12 cellular contexts compared by ENCODE assay signal in genomic region chr1:15406911-15407559, GRCh38. TPM values are rescaled to one million over a fixed set of nuclear protein-coding genes. Genes with fewer than 3 reads are reported as not detected.
A peak's percentile ranks its signal among the peaks of the same experiment; 100 is the strongest.
DNase-seq lines count a peak whose midpoint lies in the region; ATAC-seq, FAIRE-seq and TF ChIP-seq lines count a peak whose summit lies in the region.
"Had no signal": no experiment of that assay in that cellular context is flagged by ENCODE, and none has a peak within 500 bp of the region (broad histone marks: within the 10 kb centered on the region; RNA-seq: fewer than 3 reads in every experiment).

No MANE protein-coding gene starts in this region.

- no peak for ATAC-seq in GM18870 (IDR thresholded peaks at IDR 0.05; ENCODE audit: unreplicated experiment)
- ATAC-seq: activated CD8-positive, alpha-beta memory T cell treated with anti-CD3 and anti-CD28 coated beads, Interleukin-2, amount 10 ng/mL, durations not matched to agents 7 days and 5 days; lower lobe of right lung had no signal

- peak; percentile 33 for FAIRE-seq in H54 (lab: Jason Lieb, UNC)

- H3K4me1 ChIP-seq in subcutaneous abdominal adipose tissue (ENCODE audit: control insufficient read depth in 5 of 5, insufficient read depth in 5 of 5, low read length in 5 of 5): peaks cover 0 to 40% (median 35%) of the 10 kb centered on the region in 5 donors

- H3K9me3 ChIP-seq in subcutaneous abdominal adipose tissue (ENCODE audit: control insufficient read depth in 5 of 5, low read length in 5 of 5): no peaks in the 10 kb centered on the region
- H3K9me3 ChIP-seq: lower lobe of right lung had no signal

- no peak overlapping the region for H3K9ac ChIP-seq in subcutaneous abdominal adipose tissue (ENCODE audit: low read length in 5 of 5)

- peak overlapping the region; percentile 46 for H3K27ac ChIP-seq in subcutaneous abdominal adipose tissue (ENCODE audit: low read depth, low read length)
- H3K27ac ChIP-seq: lower lobe of right lung had no signal

- no peaks in the 10 kb centered on the region for H3K36me3 ChIP-seq in subcutaneous abdominal adipose tissue (ENCODE audit: control insufficient read depth in 5 of 5, insufficient read depth in 5 of 5, low read length in 5 of 5)
- H3K36me3 ChIP-seq: lower lobe of right lung had no signal

- no peak overlapping the region for H3K4me3 ChIP-seq in subcutaneous abdominal adipose tissue (ENCODE audit: low read depth in 1 of 5, low read length in 5 of 5)
- H3K4me3 ChIP-seq: lower lobe of right lung had no signal

- peak; percentile 33 for DNase-seq in H54 (ENCODE audit: insufficient read length, low spot score)
- DNase-seq in astrocyte of the hippocampus (ENCODE audit: low read depth, low spot score): peak; percentile 75
- DNase-seq in inferior parietal cortex (ENCODE audit: extremely low spot score): peak; percentile 63
- no peak for DNase-seq in erythroblast (lab: John Stamatoyannopoulos, UW)
- DNase-seq in mucosa of gallbladder (ENCODE audit: low spot score): no peak
- no peak for DNase-seq in NOMO-1 (lab: John Stamatoyannopoulos, UW; ENCODE audit: unreplicated experiment in 2 of 2)
- DNase-seq: activated CD8-positive, alpha-beta memory T cell treated with anti-CD3 and anti-CD28 coated beads, Interleukin-2, amount 10 ng/mL, durations not matched to agents 7 days and 5 days; effector CD8-positive, alpha-beta T cell; lower lobe of right lung; NCI-H1694 treated with DMSO at 0.1 percent for 48 hours had no signal

- no peaks in the 10 kb centered on the region for H3K27me3 ChIP-seq in subcutaneous abdominal adipose tissue (ENCODE audit: control insufficient read depth in 5 of 5, insufficient read depth in 4 of 5, low read length in 5 of 5)

- TF ChIP-seq POLR2A in H54 (IDR thresholded peaks at IDR 0.05; ENCODE audit: low read depth, low read length) (no peak), erythroblast (IDR thresholded peaks at IDR 0.05; ENCODE audit: low read length) (no peak)

RNA-seq across cellular contexts. Expression of gene EFHD2, which starts 2.7 kb away (rescaled TPM):
- 108 TPM for total RNA-seq in mucosa of gallbladder

RNA-seq across cellular contexts. Expression of gene CTRC, which starts 31.2 kb away (rescaled TPM):
- 5.3 TPM for total RNA-seq in mucosa of gallbladder
- total RNA-seq: lower lobe of right lung had no signal

RNA-seq across cellular contexts. Expression of gene CELA2A, which starts 49.5 kb away (rescaled TPM):
- total RNA-seq in mucosa of gallbladder: 1.8 TPM
- total RNA-seq: activated CD8-positive, alpha-beta memory T cell treated with anti-CD3 and anti-CD28 coated beads, Interleukin-2, amount 10 ng/mL, durations not matched to agents 7 days and 5 days; lower lobe of right lung had no signal

Comparison
In these comparisons a context has a peak if more than half of its experiments do, and no peak if none do; other contexts are left out.
1. DNase-seq: peak in H54 (single experiment), astrocyte of the hippocampus (single experiment) and inferior parietal cortex (single experiment); none in erythroblast (0 of 2), mucosa of gallbladder (single experiment) and NOMO-1 (0 of 2).